ENCODE assay signal across 17 cellular contexts in genomic region chr3:148736086-148736485, GRCh38. TPM values are rescaled to one million over a fixed set of nuclear protein-coding genes. Genes with fewer than 3 reads are reported as not detected.
"Had no signal": no experiment of that assay in that cellular context is flagged by ENCODE, and none has a peak within 500 bp of the region (broad histone marks: within the 10 kb centered on the region; RNA-seq: fewer than 3 reads in every experiment).

No MANE protein-coding gene starts in this region.

- DNase-seq: esophagus squamous epithelium; foreskin keratinocyte; immature natural killer cell; left lung; mesendoderm; naive B cell; psoas muscle; sigmoid colon; stimulated activated CD4-positive, alpha-beta T cell treated with anti-CD3 and anti-CD28 coated beads, Interleukin-2, amount 100 ng/mL, for 24 hours; stimulated activated CD4-positive, alpha-beta T cell treated with anti-CD3 and anti-CD28 coated beads, Interleukin-4, amount 100 ng/mL, for 4 hours; stimulated activated naive B cell treated with anti-CD40 and anti-IgM and Interleukin-4, amounts not matched to agents 10 μg/mL and 1 μg/mL and 100 μg/mL, for 72 hours; stimulated activated naive CD8-positive, alpha-beta T cell treated with anti-CD3 and anti-CD28 coated beads, Interleukin-15, amount 100 ng/mL, for 72 hours; substantia nigra; transverse colon had no signal

- H3K4me1 ChIP-seq: esophagus squamous epithelium, foreskin keratinocyte, left lung, psoas muscle had no signal

- H3K4me3 ChIP-seq: esophagus squamous epithelium, left lung, lung, psoas muscle, sigmoid colon, skin epidermis, thoracic aorta, transverse colon had no signal

- H3K36me3 ChIP-seq: esophagus squamous epithelium, left lung, sigmoid colon, thoracic aorta, transverse colon had no signal

- H3K9me3 ChIP-seq: esophagus squamous epithelium, left lung, psoas muscle, sigmoid colon, thoracic aorta, transverse colon had no signal

- H3K27ac ChIP-seq: esophagus squamous epithelium, foreskin keratinocyte, psoas muscle, skin epidermis, thoracic aorta, transverse colon had no signal

- ATAC-seq: foreskin keratinocyte; left lung; psoas muscle; stimulated activated naive B cell treated with anti-CD40 and anti-IgM and Interleukin-4, amounts not matched to agents 10 μg/mL and 1 μg/mL and 100 μg/mL, for 72 hours; stimulated activated naive CD8-positive, alpha-beta T cell treated with anti-CD3 and anti-CD28 coated beads, Interleukin-15, amount 100 ng/mL, for 72 hours had no signal

- H3K27me3 ChIP-seq: esophagus squamous epithelium, foreskin keratinocyte, left lung, sigmoid colon, transverse colon had no signal

RNA-seq across cellular contexts. Expression of gene AGTR1, which starts 38.4 kb away (rescaled TPM):
- total RNA-seq: foreskin keratinocyte had no signal
